Comparison of ENCODE assay signal across 19 cellular contexts in genomic region chr16:3589991-3590701, GRCh38. TPM values are rescaled to one million over a fixed set of nuclear protein-coding genes. Genes with fewer than 3 reads are reported as not detected.
DNase-seq lines count a peak whose midpoint lies in the region; ATAC-seq and TF ChIP-seq lines count a peak whose summit lies in the region.
"Had no signal": no experiment of that assay in that cellular context is flagged by ENCODE, and none has a peak within 500 bp of the region (broad histone marks: within the 10 kb centered on the region; RNA-seq: fewer than 3 reads in every experiment).

No MANE protein-coding gene starts in this region.

- no peaks in the 10 kb centered on the region for H3K9me3 ChIP-seq in HEK293 (ENCODE audit: control insufficient read depth, insufficient read depth, low read depth, low read length)
- no peaks in the 10 kb centered on the region for H3K9me3 ChIP-seq in mesodermal cell (ENCODE audit: control insufficient read depth, low read length)
- no peaks in the 10 kb centered on the region for H3K9me3 ChIP-seq in upper lobe of right lung
- H3K9me3 ChIP-seq: SJSA1 had no signal

- H3K36me3 Mint-ChIP-seq in WTC11: peaks cover 31% of the 10 kb centered on the region

- no peak overlapping the region for H3K4me3 Mint-ChIP-seq in WTC11
- H3K4me3 Mint-ChIP-seq: CD8-positive, alpha-beta T cell; IgD-negative memory B cell had no signal

- H3K27ac Mint-ChIP-seq in WTC11: peak overlapping the region; percentile 86
- H3K27ac Mint-ChIP-seq: CD8-positive, alpha-beta T cell had no signal

- H3K36me3 ChIP-seq in HEK293 (ENCODE audit: control insufficient read depth in 2 of 2, insufficient read depth in 1 of 2, low read length in 2 of 2) (peaks cover 0 to 51% of the 10 kb centered on the region in 2 experiments; a peak in 2 of 3 replicates), mesodermal cell (ENCODE audit: control insufficient read depth, insufficient read depth, low read length) (peaks cover 33% of the 10 kb centered on the region), upper lobe of right lung (no peaks in the 10 kb centered on the region)

- no peaks in the 10 kb centered on the region; the same call in 1 of the 2 replicates for H3K27me3 Mint-ChIP-seq in WTC11 (ENCODE audit: low read depth)
- H3K27me3 Mint-ChIP-seq: IgD-negative memory B cell had no signal

- DNase-seq in WTC11 (ENCODE audit: low spot score) (no peak), upper lobe of right lung (no peak), sciatic nerve (ENCODE audit: low spot score) (no peak), amygdala (lab: John Stamatoyannopoulos, UW) (no peak)
- DNase-seq: CD8-positive, alpha-beta T cell; Karpas-422; NCI-H1694; NCI-H2081; NCI-H2171; NCI-H446; NCI-H526 had no signal

- no peaks in the 10 kb centered on the region for H3K9me3 Mint-ChIP-seq in WTC11
- H3K9me3 Mint-ChIP-seq: CD8-positive, alpha-beta T cell; IgD-negative memory B cell had no signal

- H3K4me1 Mint-ChIP-seq in WTC11: peaks cover 3% of the 10 kb centered on the region; the same call in 1 of the 2 replicates

- H3K27me3 ChIP-seq in upper lobe of right lung: no peaks in the 10 kb centered on the region
- H3K27me3 ChIP-seq: SJSA1 had no signal

- no peak for ATAC-seq in WTC11
- ATAC-seq in upper lobe of right lung: no peak
- ATAC-seq in sciatic nerve: no peak
- no peak for ATAC-seq in HG02642 (IDR thresholded peaks at IDR 0.05; ENCODE audit: poor library complexity, unreplicated experiment)
- ATAC-seq: CD8-positive, alpha-beta T cell had no signal

- H3K4me3 ChIP-seq in HEK293 (ENCODE audit: low read depth, low read length) (no peak overlapping the region), mesodermal cell (ENCODE audit: extremely low read depth, insufficient read depth, low read length, poor library complexity, severe bottlenecking) (no peak overlapping the region), upper lobe of right lung (no peak overlapping the region)
- H3K4me3 ChIP-seq: SJSA1 had no signal

- TF ChIP-seq CTCF in HEK293 (tag by site-specific recombination; IDR thresholded peaks at IDR 0.05) (no peak), WTC11 (IDR thresholded peaks at IDR 0.05) (no peak), upper lobe of right lung (IDR thresholded peaks at IDR 0.05) (no peak)

- CTCF ChIA-PET in HEK293 (lab: Yijun Ruan, JAX) (interaction anchor here (0.5 kb wide), 1 partner anchor 59 kb away, joined by 3 read pairs; no protein-coding TSS in a partner anchor), WTC11 (lab: Charles Lee) (no interaction called here)

- H3K27ac ChIP-seq in HEK293 (ENCODE audit: extremely low read depth, low read depth, low read length) (no peak overlapping the region), mesodermal cell (ENCODE audit: low read depth, low read length, severe bottlenecking) (peak overlapping the region; percentile 36), upper lobe of right lung (peak overlapping the region; percentile 55)
- H3K27ac ChIP-seq: SJSA1 had no signal

- WGBS in mesodermal cell (ENCODE audit: insufficient coverage in 2 of 2), 2 experiments: 92 to 97% methylated on average over 22 to 24 of the region's 25 CpGs

- H3K4me1 ChIP-seq in HEK293 (ENCODE audit: control insufficient read depth, insufficient read depth, low read length) (no peaks in the 10 kb centered on the region), mesodermal cell (ENCODE audit: control insufficient read depth, insufficient read depth, low read length, poor library complexity, severe bottlenecking) (peaks cover 7% of the 10 kb centered on the region), upper lobe of right lung (peaks cover 21% of the 10 kb centered on the region)
- H3K4me1 ChIP-seq: SJSA1 had no signal

- POLR2A ChIA-PET in HEK293 (lab: Yijun Ruan, JAX) (no interaction called here), WTC11 (lab: Charles Lee) (no interaction called here)

- intact Hi-C loops in upper lobe of right lung (cut with DNase I): no loop called here
- intact Hi-C loops in sciatic nerve (cut with DNase I): no loop called here

TF ChIP-seq in HEK293, 187 proteins besides CTCF, POLR2A, EP300 and RAD21:
- TF ChIP-seq ZNF768 (tag by site-specific recombination; IDR thresholded peaks at IDR 0.05) (no peak), TCF7L2 (IDR thresholded peaks at IDR 0.05; ENCODE audit: borderline replicate concordance, low read depth, low read length) (no peak), ZNF585B (tag by site-specific recombination; IDR thresholded peaks at IDR 0.05) (no peak)
- TF ChIP-seq, protein P1, sequence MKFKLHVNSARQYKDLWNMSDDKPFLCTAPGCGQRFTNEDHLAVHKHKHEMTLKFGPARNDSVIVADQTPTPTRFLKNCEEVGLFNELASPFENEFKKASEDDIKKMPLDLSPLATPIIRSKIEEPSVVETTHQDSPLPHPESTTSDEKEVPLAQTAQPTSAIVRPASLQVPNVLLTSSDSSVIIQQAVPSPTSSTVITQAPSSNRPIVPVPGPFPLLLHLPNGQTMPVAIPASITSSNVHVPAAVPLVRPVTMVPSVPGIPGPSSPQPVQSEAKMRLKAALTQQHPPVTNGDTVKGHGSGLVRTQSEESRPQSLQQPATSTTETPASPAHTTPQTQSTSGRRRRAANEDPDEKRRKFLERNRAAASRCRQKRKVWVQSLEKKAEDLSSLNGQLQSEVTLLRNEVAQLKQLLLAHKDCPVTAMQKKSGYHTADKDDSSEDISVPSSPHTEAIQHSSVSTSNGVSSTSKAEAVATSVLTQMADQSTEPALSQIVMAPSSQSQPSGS (tag by site-specific recombination; IDR thresholded peaks at IDR 0.05; ENCODE audit: low read depth): peak; percentile 22; the same call in 1 of the 2 replicates

TF ChIP-seq in WTC11, 78 proteins besides CTCF, POLR2A, EP300 and RAD21:
- TF ChIP-seq SMAD3 (CRISPR knock-in tag; IDR thresholded peaks at IDR 0.05; ENCODE audit: borderline replicate concordance): no peak
- no peak for TF ChIP-seq ATF1 (CRISPR knock-in tag; IDR thresholded peaks at IDR 0.05)
- TF ChIP-seq JAZF1 (CRISPR knock-in tag; IDR thresholded peaks at IDR 0.05): no peak
- no peak for TF ChIP-seq PRDM15 (CRISPR knock-in tag; IDR thresholded peaks at IDR 0.05)
- TF ChIP-seq ESRRA (CRISPR knock-in tag; IDR thresholded peaks at IDR 0.05; ENCODE audit: borderline replicate concordance): no peak

RNA-seq across cellular contexts. Expression of gene NLRC3, which starts 12.9 kb away (rescaled TPM):
- total RNA-seq in WTC11 (2021) (0.23 to 0.66 TPM (median 0.26 TPM) in 3 replicates), upper lobe of right lung (5.5 TPM), sciatic nerve (1.6 TPM)
- polyA plus RNA-seq in mesodermal cell (2013, experiment 1 of 2): 1.5 TPM
- polyA plus RNA-seq in mesodermal cell (2013, experiment 2 of 2): 1.4 TPM
- total RNA-seq: G401, M059J, SJSA1 had no signal
- polyA plus RNA-seq: BJ had no signal

RNA-seq across cellular contexts. Expression of gene SLX4, which starts 21.3 kb away (rescaled TPM):
- total RNA-seq in WTC11 (2021): 16.3 to 18.0 TPM (median 16.7 TPM) in 3 replicates
- polyA plus RNA-seq in mesodermal cell (2013, experiment 1 of 2): 6.3 TPM
- 5.1 TPM for polyA plus RNA-seq in mesodermal cell (2013, experiment 2 of 2)
- total RNA-seq in upper lobe of right lung: 5.1 TPM
- total RNA-seq in sciatic nerve: 6.5 TPM
